Comparison of ENCODE assay signal across 8 cellular contexts in genomic region chrX:79081895-79082512, GRCh38.
A peak's percentile ranks its signal among the peaks of the same experiment; 100 is the strongest.
DNase-seq lines count a peak whose midpoint lies in the region; ATAC-seq, FAIRE-seq and TF ChIP-seq lines count a peak whose summit lies in the region.

No MANE protein-coding gene starts in this region.

- no peak overlapping the region for H2AFZ ChIP-seq in HepG2 (ENCODE audit: low read length)

- no peaks in the 10 kb centered on the region for H3K79me2 ChIP-seq in HepG2 (ENCODE audit: insufficient read depth, low read length)

- TF ChIP-seq CTCF in HepG2 (CRISPR knock-in tag; IDR thresholded peaks at IDR 0.05) (peak; percentile 50), upper lobe of right lung (IDR thresholded peaks at IDR 0.05) (peak; percentile 54), suprapubic skin (IDR thresholded peaks at IDR 0.05) (peak in 1 of 2 donors; percentile 29)

- no peak overlapping the region for H3K4me2 ChIP-seq in HepG2 (ENCODE audit: low read depth, low read length)

- H3K27ac ChIP-seq in HepG2 (ENCODE audit: extremely low read length, insufficient read depth, low read length) (no peak overlapping the region), upper lobe of right lung (no peak overlapping the region), suprapubic skin (no peak overlapping the region)

- TF ChIP-seq RAD21 in HepG2 (CRISPR knock-in tag; IDR thresholded peaks at IDR 0.05): no peak

- POLR2A ChIA-PET in HepG2 (lab: Yijun Ruan, JAX): no interaction called here

- H3K4me3 ChIP-seq in HepG2 (replicated peaks in 1 of 3; ENCODE audit: insufficient read depth in 1 of 3, low read depth in 2 of 3, low read length in 3 of 3) (no peak overlapping the region), upper lobe of right lung (no peak overlapping the region), suprapubic skin (no peak overlapping the region)

- H3K36me3 ChIP-seq in HepG2 (replicated peaks in 1 of 2; ENCODE audit: control insufficient read depth in 1 of 2, insufficient read depth in 2 of 2, low read length in 2 of 2) (no peaks in the 10 kb centered on the region), upper lobe of right lung (no peaks in the 10 kb centered on the region), suprapubic skin (no peaks in the 10 kb centered on the region)

- CTCF ChIA-PET in HepG2 (lab: Yijun Ruan, JAX; ENCODE audit: low intra/inter-chr PET ratio, low total read pairs): interaction anchor here (1.4 kb wide), 1 partner anchor 526 kb away, joined by 3 read pairs; no protein-coding TSS in a partner anchor

- H3K27me3 ChIP-seq in HepG2 (ENCODE audit: control insufficient read depth in 1 of 2, insufficient read depth in 2 of 2, low read length in 2 of 2) (no peaks in the 10 kb centered on the region), upper lobe of right lung (no peaks in the 10 kb centered on the region), suprapubic skin (no peaks in the 10 kb centered on the region)

- H3K4me1 ChIP-seq in HepG2 (ENCODE audit: insufficient read depth, low read length) (no peaks in the 10 kb centered on the region), upper lobe of right lung (no peaks in the 10 kb centered on the region), suprapubic skin (no peaks in the 10 kb centered on the region)

- ATAC-seq in HG02970 (IDR thresholded peaks at IDR 0.05; ENCODE audit: low FRiP score, unreplicated experiment): peak; percentile 72
- ATAC-seq in HepG2: no peak
- ATAC-seq in upper lobe of right lung: peak; percentile 64

- in situ Hi-C loops in HepG2 (cut with HindIII; ENCODE audit: extremely low pct_ligation_motif_present, low pct_unique_long_range_greater_than_20kb): no loop called here

- no TSS peak for BruUV-seq in HepG2 (replicated peaks; lab: Mats Ljungman, UMichigan)

- H3K9me3 ChIP-seq in HepG2 (ENCODE audit: low read length): no peaks in the 10 kb centered on the region
- H3K9me3 ChIP-seq in upper lobe of right lung: no peaks in the 10 kb centered on the region
- no peaks in the 10 kb centered on the region for H3K9me3 ChIP-seq in suprapubic skin

- WGBS in HepG2 (ENCODE audit: low lambda C conversion rate): 0% methylated on average over 6 of the region's 6 CpGs
- 16% methylated on average over 6 of the region's 6 CpGs for WGBS in suprapubic skin

- TF ChIP-seq POLR2A in HepG2 (IDR thresholded peaks at IDR 0.05; ENCODE audit: insufficient read depth in 1 of 2, low read depth in 2 of 2, low read length in 2 of 2) (no peak), suprapubic skin (IDR thresholded peaks at IDR 0.05) (no peak)

- no peaks in the 10 kb centered on the region for H4K20me1 ChIP-seq in HepG2 (ENCODE audit: insufficient read depth, low read length)

- no peak overlapping the region for H3K9ac ChIP-seq in HepG2 (ENCODE audit: insufficient read depth, low read depth, low read length)

- DNase-seq in stimulated activated CD8-positive, alpha-beta memory T cell treated with anti-CD3 and anti-CD28 coated beads, Interleukin-15, amount 100 ng/mL, for 1 hour (ENCODE audit: low read depth): peak; percentile 7
- DNase-seq in stimulated activated CD8-positive, alpha-beta memory T cell treated with anti-CD3 and anti-CD28 coated beads, Interleukin-4, amount 100 ng/mL, for 48 hours: no peak
- peak; percentile 45 for DNase-seq in RPMI8226
- peak; percentile 61 for DNase-seq in central memory CD4-positive, alpha-beta T cell
- DNase-seq in HepG2 (ENCODE audit: low spot score): no peak
- DNase-seq in upper lobe of right lung: no peak
- no peak for DNase-seq in suprapubic skin (ENCODE audit: low spot score in 2 of 2)

- intact Hi-C loops in HepG2 (cut with micrococcal nuclease; ENCODE audit: unreplicated experiment) (no loop called here), upper lobe of right lung (cut with DNase I) (no loop called here)

- TF ChIP-seq EP300 in HepG2 (IDR thresholded peaks at IDR 0.05; ENCODE audit: low read depth in 2 of 2, low read length in 2 of 2) (no peak), HepG2 (CRISPR knock-in tag; IDR thresholded peaks at IDR 0.05; ENCODE audit: borderline replicate concordance) (no peak), suprapubic skin (IDR thresholded peaks at IDR 0.05) (no peak)

- FAIRE-seq in HepG2 (lab: Jason Lieb, UNC): peak; percentile 50

TF ChIP-seq in HepG2, 621 proteins besides CTCF, POLR2A, EP300 and RAD21:
- TF ChIP-seq REST (IDR thresholded peaks at IDR 0.05; ENCODE audit: borderline replicate concordance in 1 of 2, low read depth in 1 of 2, low read length in 2 of 2): no peak
- peak; percentile 14; the same call in 1 of the 2 replicates for TF ChIP-seq SMC3 (IDR thresholded peaks at IDR 0.05; ENCODE audit: low read length)
- peak; percentile 89 for TF ChIP-seq ZNF740 (CRISPR knock-in tag; IDR thresholded peaks at IDR 0.05)
- TF ChIP-seq STAG1 (CRISPR knock-in tag; IDR thresholded peaks at IDR 0.05): peak; percentile 30
- no peak for TF ChIP-seq GATAD2A (CRISPR knock-in tag; IDR thresholded peaks at IDR 0.05)

Comparison
In these comparisons a context has a peak if more than half of its experiments do, and no peak if none do; other contexts are left out.
1. DNase-seq: peak in stimulated activated CD8-positive, alpha-beta memory T cell treated with anti-CD3 and anti-CD28 coated beads, Interleukin-15, amount 100 ng/mL, for 1 hour (single experiment), RPMI8226 (single experiment) and central memory CD4-positive, alpha-beta T cell (single experiment); none in stimulated activated CD8-positive, alpha-beta memory T cell treated with anti-CD3 and anti-CD28 coated beads, Interleukin-4, amount 100 ng/mL, for 48 hours (single experiment), HepG2 (single experiment), upper lobe of right lung (single experiment) and suprapubic skin (0 of 2).